ENCODE assay signal across 21 cellular contexts in the genomic region with DNA sequence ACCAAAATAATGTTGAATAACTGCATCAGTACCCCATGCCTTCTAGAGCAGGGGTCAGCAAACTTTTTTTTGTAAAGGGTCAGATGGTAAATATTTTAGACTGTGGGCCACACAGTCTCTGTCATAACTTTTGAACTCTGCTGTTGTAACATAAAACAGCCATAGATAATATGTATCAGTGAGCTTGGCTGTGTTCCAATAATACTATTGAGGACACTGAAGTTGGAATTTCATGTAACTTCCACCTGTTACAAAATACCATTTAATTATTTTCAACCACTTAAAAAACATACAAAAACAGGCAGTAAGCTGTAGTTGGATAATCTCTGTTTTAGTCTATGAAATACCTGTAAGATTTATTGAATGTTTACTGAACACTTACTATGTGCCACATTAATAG.
DNase-seq lines count a peak whose midpoint lies in the region; ATAC-seq and TF ChIP-seq lines count a peak whose summit lies in the region.
"Had no signal": no experiment of that assay in that cellular context is flagged by ENCODE, and none has a peak within 500 bp of the region (broad histone marks: within the 10 kb centered on the region; RNA-seq: fewer than 3 reads in every experiment).

No MANE protein-coding gene starts in this region.

- no peak overlapping the region for H3K4me3 Mint-ChIP-seq in activated T-cell treated with anti-CD3 and anti-CD28 coated beads, Interleukin-2, amount 50 U/mL, for 24 hours
- H3K4me3 Mint-ChIP-seq: CD4-positive, CD25-positive, alpha-beta regulatory T cell had no signal

- H3K9me3 ChIP-seq in adipocyte (ENCODE audit: control insufficient read depth, low read length) (no peaks in the 10 kb centered on the region), neutrophil (no peaks in the 10 kb centered on the region)
- H3K9me3 ChIP-seq: BE2C, MG63 had no signal

- no peaks in the 10 kb centered on the region for H3K27me3 ChIP-seq in adipocyte (replicated peaks; ENCODE audit: control insufficient read depth, insufficient read depth, low read length)
- H3K27me3 ChIP-seq in neutrophil, result no peaks in the 10 kb centered on the region
- H3K27me3 ChIP-seq: BE2C, MG63 had no signal

- H3K36me3 ChIP-seq in adipocyte (ENCODE audit: control insufficient read depth, insufficient read depth, low read length, severe bottlenecking) (peaks cover 92% of the 10 kb centered on the region), neutrophil (peaks cover 98% of the 10 kb centered on the region)

- H3K27ac Mint-ChIP-seq in activated T-cell treated with anti-CD3 and anti-CD28 coated beads, Interleukin-2, amount 50 U/mL, for 24 hours, result peak overlapping the region; percentile 55

- H3K9me3 Mint-ChIP-seq in activated T-cell treated with anti-CD3 and anti-CD28 coated beads, Interleukin-2, amount 50 U/mL, for 24 hours, result no peaks in the 10 kb centered on the region
- H3K9me3 Mint-ChIP-seq: CD4-positive, CD25-positive, alpha-beta regulatory T cell had no signal

- H3K27ac ChIP-seq in neutrophil, result peak overlapping the region; percentile 36

- H3K36me3 Mint-ChIP-seq in activated T-cell treated with anti-CD3 and anti-CD28 coated beads, Interleukin-2, amount 50 U/mL, for 24 hours (ENCODE audit: low read depth), result peaks cover 94% of the 10 kb centered on the region

- peaks cover 25% of the 10 kb centered on the region for H3K4me1 ChIP-seq in adipocyte (ENCODE audit: control insufficient read depth, insufficient read depth, low read length)
- no peaks in the 10 kb centered on the region for H3K4me1 ChIP-seq in neutrophil (ENCODE audit: control insufficient read depth in 1 of 2, insufficient read depth in 1 of 2, low read depth in 1 of 2, low read length in 1 of 2)

- H3K9ac ChIP-seq in adipocyte (ENCODE audit: low read length), result no peak overlapping the region

- TF ChIP-seq CTCF in neutrophil (IDR thresholded peaks at IDR 0.05), result no peak

- peaks cover 20% of the 10 kb centered on the region for H3K4me1 Mint-ChIP-seq in activated T-cell treated with anti-CD3 and anti-CD28 coated beads, Interleukin-2, amount 50 U/mL, for 24 hours (ENCODE audit: low read depth)

- H3K27me3 Mint-ChIP-seq in activated T-cell treated with anti-CD3 and anti-CD28 coated beads, Interleukin-2, amount 50 U/mL, for 24 hours, result no peaks in the 10 kb centered on the region
- H3K27me3 Mint-ChIP-seq: CD4-positive, CD25-positive, alpha-beta regulatory T cell had no signal

- no peak overlapping the region for H3K4me3 ChIP-seq in adipocyte (ENCODE audit: low read length)
- H3K4me3 ChIP-seq in neutrophil (ENCODE audit: low read depth in 1 of 2, low read length in 1 of 2), result no peak overlapping the region
- H3K4me3 ChIP-seq: MG63 had no signal

- ATAC-seq in HG03442 (IDR thresholded peaks at IDR 0.05; ENCODE audit: unreplicated experiment) (no peak), GM18873 (IDR thresholded peaks at IDR 0.05; ENCODE audit: low FRiP score, unreplicated experiment) (no peak)

- DNase-seq in activated T-cell treated with anti-CD3 and anti-CD28 coated beads, Interleukin-2, amount 50 U/mL, for 24 hours, result no peak
- no peak for DNase-seq in activated T-cell treated with anti-CD3 and anti-CD28 coated beads, Interleukin-2, amount 50 U/mL, for 48 hours
- DNase-seq in adipocyte (ENCODE audit: low read depth) (peak; percentile 20), GM03348 (ENCODE audit: low spot score) (no peak)
- DNase-seq in stimulated activated CD4-positive, alpha-beta T cell treated with anti-CD3 and anti-CD28 coated beads, Interleukin-4, amount 100 ng/mL, for 1 hour, result no peak
- DNase-seq: BE2C; CD4-positive, CD25-positive, alpha-beta regulatory T cell; COR-L47; DMS 273 treated with DMSO at 0.1 percent for 48 hours; DND-41; H7; IMR-90; Kasumi-1; MG63; NCI-H1436 treated with DMSO at 0.1 percent for 48 hours; NCI-H2029; NCI-H748 treated with DMSO at 0.1 percent for 48 hours; SHP77 treated with DMSO at 0.1 percent for 48 hours had no signal
